Comparison of ENCODE assay signal across 22 cellular contexts in the genomic region with DNA sequence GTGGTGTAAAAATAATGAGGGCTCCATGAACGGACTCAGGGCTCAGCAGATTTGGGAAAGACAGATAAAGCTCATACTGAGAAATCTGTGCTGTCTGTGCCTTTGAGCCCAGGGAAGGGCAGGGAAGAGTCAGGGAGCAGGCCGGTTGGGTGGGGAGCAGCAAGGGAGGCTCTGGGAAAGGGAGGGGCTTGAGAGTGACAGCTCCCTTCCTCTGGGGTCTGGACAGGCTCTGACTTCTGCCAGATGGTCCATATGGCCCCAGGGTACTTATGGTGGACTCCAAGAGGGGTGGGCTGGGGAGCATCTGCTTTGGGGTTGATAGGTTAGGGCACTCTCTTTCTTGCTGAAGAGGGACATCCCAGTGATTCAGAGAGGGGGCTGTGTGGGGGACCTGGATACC. TPM values are rescaled to one million over a fixed set of nuclear protein-coding genes. Genes with fewer than 3 reads are reported as not detected.
DNase-seq lines count a peak whose midpoint lies in the region; ATAC-seq, FAIRE-seq and TF ChIP-seq lines count a peak whose summit lies in the region.
"Had no signal": no experiment of that assay in that cellular context is flagged by ENCODE, and none has a peak within 500 bp of the region (broad histone marks: within the 10 kb centered on the region; RNA-seq: fewer than 3 reads in every experiment).

No MANE protein-coding gene starts in this region.

- POLR2A ChIA-PET in endothelial cell of umbilical vein (lab: Charles Lee) = no interaction called here

- no peaks in the 10 kb centered on the region for H3K36me3 ChIP-seq in endothelial cell of umbilical vein (ENCODE audit: control insufficient read depth in 2 of 2, extremely low read depth in 1 of 2, insufficient read depth in 2 of 2, low read length in 2 of 2)
- no peaks in the 10 kb centered on the region for H3K36me3 ChIP-seq in osteoblast (ENCODE audit: insufficient read depth, low read length)
- H3K36me3 ChIP-seq: upper lobe of right lung had no signal

- H3K4me2 ChIP-seq in endothelial cell of umbilical vein (ENCODE audit: insufficient read depth, low read length) = peak overlapping the region; percentile 9
- H3K4me2 ChIP-seq in osteoblast (ENCODE audit: insufficient read depth, low read length) = peak overlapping the region; percentile 78
- H3K4me2 ChIP-seq: PC-9 had no signal

- CTCF ChIA-PET in endothelial cell of umbilical vein (lab: Charles Lee) = interaction anchor here (0.6 to 6.5 kb wide), 5 partner anchors 20 to 100 kb away, joined by 3 to 277 read pairs (median 7); partner anchors contain the start of genes FAM221B and TMEM8B

- H3K79me2 ChIP-seq in endothelial cell of umbilical vein (ENCODE audit: control insufficient read depth, insufficient read depth, low read length) = peaks cover 7% of the 10 kb centered on the region
- H3K79me2 ChIP-seq in osteoblast (ENCODE audit: insufficient read depth, low read length) = peaks cover 53% of the 10 kb centered on the region

- BruUV-seq in endothelial cell of umbilical vein (replicated peaks; lab: Mats Ljungman, UMichigan) = no TSS peak

- H4K20me1 ChIP-seq in endothelial cell of umbilical vein (replicated peaks; ENCODE audit: control insufficient read depth, extremely low read depth, insufficient read depth, low read length) = no peaks in the 10 kb centered on the region
- H4K20me1 ChIP-seq in osteoblast (ENCODE audit: insufficient read depth, low read length) = no peaks in the 10 kb centered on the region

- dilution Hi-C loops in endothelial cell of umbilical vein (cut with MboI; ENCODE audit: extremely low pct_ligation_motif_present, low sequenced_read_pairs) = no loop called here

- H2AFZ ChIP-seq in endothelial cell of umbilical vein (ENCODE audit: low read depth, low read length) (no peak overlapping the region), osteoblast (ENCODE audit: low read length) (peak overlapping the region; percentile 3)
- H2AFZ ChIP-seq: PC-9 had no signal

- peaks cover 40% of the 10 kb centered on the region for H3K4me1 ChIP-seq in endothelial cell of umbilical vein (ENCODE audit: control insufficient read depth, extremely low read depth, insufficient read depth, low read length)
- H3K4me1 ChIP-seq in osteoblast (ENCODE audit: insufficient read depth, low read length) = peaks cover 44% of the 10 kb centered on the region

- H3K9me1 ChIP-seq in endothelial cell of umbilical vein (replicated peaks; ENCODE audit: control insufficient read depth, extremely low read depth, insufficient read depth, low read length) = no peaks in the 10 kb centered on the region

- ATAC-seq in HG02759 (IDR thresholded peaks at IDR 0.05; ENCODE audit: unreplicated experiment) = no peak
- ATAC-seq: GM12878, upper lobe of right lung had no signal

- H3K9me3 ChIP-seq in endothelial cell of umbilical vein (replicated peaks; ENCODE audit: control insufficient read depth, insufficient read depth, low read length) (no peaks in the 10 kb centered on the region), osteoblast (ENCODE audit: low read depth, low read length) (no peaks in the 10 kb centered on the region)
- H3K9me3 ChIP-seq: upper lobe of right lung had no signal

- FAIRE-seq in endothelial cell of umbilical vein (lab: Jason Lieb, UNC) = no peak
- FAIRE-seq: frontal cortex, GM12878 had no signal

- H3K27me3 ChIP-seq in endothelial cell of umbilical vein (ENCODE audit: control insufficient read depth in 2 of 2, insufficient read depth in 2 of 2, low read length in 2 of 2) = no peaks in the 10 kb centered on the region
- no peaks in the 10 kb centered on the region for H3K27me3 ChIP-seq in osteoblast (ENCODE audit: insufficient read depth, low read length)
- H3K27me3 ChIP-seq: upper lobe of right lung had no signal

- H3K4me3 ChIP-seq in AG10803 (ENCODE audit: low read length) (peak overlapping the region; percentile 74), endothelial cell of umbilical vein (replicated peaks in 1 of 3; ENCODE audit: insufficient read depth in 1 of 3, low read depth in 1 of 3, low read length in 3 of 3) (no peak overlapping the region), osteoblast (ENCODE audit: insufficient read depth, low read length) (peak overlapping the region; percentile 74)
- H3K4me3 ChIP-seq: GM12878, PC-9, upper lobe of right lung had no signal

- DNase-seq in AG10803 (ENCODE audit: low read depth) (no peak), NCI-H82 (lab: John Stamatoyannopoulos, UW) (peak; percentile 80), endothelial cell of umbilical vein (ENCODE audit: low read depth, low spot score) (no peak), osteoblast (ENCODE audit: insufficient read length, low spot score, missing footprints) (peak; percentile 86), NCI-H187 treated with DMSO at 0.1 percent for 48 hours (lab: John Stamatoyannopoulos, UW) (no peak), MV-4-11 (lab: John Stamatoyannopoulos, UW) (no peak)
- DNase-seq in stimulated activated CD4-positive, alpha-beta T cell treated with anti-CD3 and anti-CD28 coated beads, Interleukin-2, amount 100 ng/mL, for 24 hours = no peak
- DNase-seq: activated B cell treated with CpG ODN at 0.5 μM for 24 hours; activated T-cell treated with anti-CD3 and anti-CD28 coated beads for 4 hours; NCI-H1105 treated with DMSO at 0.1 percent for 48 hours; NCI-H345; PC-9; stimulated activated CD8-positive, alpha-beta memory T cell treated with anti-CD3 and anti-CD28 coated beads, Interleukin-4, amount 100 ng/mL, for 48 hours; SW 1271; upper lobe of right lung had no signal

- TF ChIP-seq POLR2A in endothelial cell of umbilical vein (IDR thresholded peaks at IDR 0.05; ENCODE audit: low read depth, low read length) = no peak

- TF ChIP-seq CTCF in AG10803 (conservative IDR thresholded peaks at IDR 0.05; ENCODE audit: low read length) (no peak), endothelial cell of umbilical vein (IDR thresholded peaks at IDR 0.05; ENCODE audit: extremely low read depth in 1 of 2, insufficient read depth in 1 of 2, low read depth in 1 of 2, low read length in 2 of 2) (no peak), osteoblast (IDR thresholded peaks at IDR 0.05; ENCODE audit: extremely low read depth, low read depth, low read length) (no peak)

- H3K27ac ChIP-seq in endothelial cell of umbilical vein (ENCODE audit: insufficient read depth, low read depth, low read length) (no peak overlapping the region), osteoblast (ENCODE audit: low read depth, low read length) (no peak overlapping the region)
- H3K27ac ChIP-seq: PC-9 had no signal

- intact Hi-C loops in endothelial cell of umbilical vein (cut with micrococcal nuclease) = no loop called here

- no peak overlapping the region for H3K9ac ChIP-seq in endothelial cell of umbilical vein (replicated peaks; ENCODE audit: extremely low read depth, insufficient read depth, low read length)

RNA-seq across cellular contexts. Expression of gene NPR2, which starts 2.1 kb away (rescaled TPM):
- total RNA-seq in endothelial cell of umbilical vein = 25.6 and 28.7 TPM in 2 replicates
- polyA plus RNA-seq in endothelial cell of umbilical vein = 14.4 and 16.4 TPM in 2 replicates
- 24.6 and 25.9 TPM in 2 replicates for polyA plus RNA-seq in endothelial cell of umbilical vein (2011; cell fraction: cytosol; rRNA removed)
- 113 and 131 TPM in 2 replicates for polyA plus RNA-seq in endothelial cell of umbilical vein (2011; cell fraction: nucleus; rRNA removed)
- 32.5 and 38.4 TPM in 2 replicates for polyA plus RNA-seq in endothelial cell of umbilical vein (2012)
- polyA minus RNA-seq in endothelial cell of umbilical vein = 8.4 and 14.5 TPM in 2 replicates
- polyA minus RNA-seq in endothelial cell of umbilical vein (2011; cell fraction: cytosol; rRNA and poly(A)+ RNA removed) = 0.51 TPM
- 5.2 and 9.5 TPM in 2 replicates for polyA minus RNA-seq in endothelial cell of umbilical vein (2011; cell fraction: nucleus; rRNA and poly(A)+ RNA removed)
- 16.6 and 20.3 TPM in 2 replicates for total RNA-seq in osteoblast
- polyA plus RNA-seq: CD14-positive monocyte had no signal

RNA-seq across cellular contexts. Expression of gene SPAG8, which starts 18.6 kb away (rescaled TPM):
- 0.69 TPM in 1 of 2 replicates, not detected in the other for total RNA-seq in endothelial cell of umbilical vein
- 0.21 TPM in 2 replicates for polyA plus RNA-seq in endothelial cell of umbilical vein
- polyA plus RNA-seq in endothelial cell of umbilical vein (2011; cell fraction: cytosol; rRNA removed) = 0.13 and 0.14 TPM in 2 replicates
- 0.84 and 0.94 TPM in 2 replicates for polyA plus RNA-seq in endothelial cell of umbilical vein (2011; cell fraction: nucleus; rRNA removed)
- 0.12 and 0.62 TPM in 2 replicates for polyA plus RNA-seq in endothelial cell of umbilical vein (2012)
- not detected in 2 replicates for polyA minus RNA-seq in endothelial cell of umbilical vein
- not detected for polyA minus RNA-seq in endothelial cell of umbilical vein (2011; cell fraction: cytosol; rRNA and poly(A)+ RNA removed)
- 0.29 TPM in 1 of 2 replicates, not detected in the other for polyA minus RNA-seq in endothelial cell of umbilical vein (2011; cell fraction: nucleus; rRNA and poly(A)+ RNA removed)
- 0.88 and 2.2 TPM in 2 replicates for total RNA-seq in osteoblast

RNA-seq across cellular contexts. Expression of gene HINT2, which starts 21.4 kb away (rescaled TPM):
- total RNA-seq in endothelial cell of umbilical vein = 27.2 and 37.4 TPM in 2 replicates
- polyA plus RNA-seq in endothelial cell of umbilical vein = 41.6 and 42.1 TPM in 2 replicates
- 33.6 and 34.1 TPM in 2 replicates for polyA plus RNA-seq in endothelial cell of umbilical vein (2011; cell fraction: cytosol; rRNA removed)
- polyA plus RNA-seq in endothelial cell of umbilical vein (2011; cell fraction: nucleus; rRNA removed) = 14.6 and 19.0 TPM in 2 replicates
- 28.0 and 31.9 TPM in 2 replicates for polyA plus RNA-seq in endothelial cell of umbilical vein (2012)
- 9.0 and 9.8 TPM in 2 replicates for polyA minus RNA-seq in endothelial cell of umbilical vein
- polyA minus RNA-seq in endothelial cell of umbilical vein (2011; cell fraction: cytosol; rRNA and poly(A)+ RNA removed) = 6.8 TPM
- polyA minus RNA-seq in endothelial cell of umbilical vein (2011; cell fraction: nucleus; rRNA and poly(A)+ RNA removed) = 1.9 and 4.5 TPM in 2 replicates
- total RNA-seq in osteoblast = 17.0 and 17.4 TPM in 2 replicates

RNA-seq across cellular contexts. Expression of gene FAM221B, which starts 35.1 kb away (rescaled TPM):
- total RNA-seq in endothelial cell of umbilical vein (not detected in 2 replicates), osteoblast (not detected in 2 replicates)
- polyA plus RNA-seq in endothelial cell of umbilical vein = not detected in 2 replicates
- not detected in 2 replicates for polyA plus RNA-seq in endothelial cell of umbilical vein (2011; cell fraction: cytosol; rRNA removed)
- polyA plus RNA-seq in endothelial cell of umbilical vein (2011; cell fraction: nucleus; rRNA removed) = not detected in 2 replicates
- polyA plus RNA-seq in endothelial cell of umbilical vein (2012) = not detected in 2 replicates
- not detected in 2 replicates for polyA minus RNA-seq in endothelial cell of umbilical vein
- polyA minus RNA-seq in endothelial cell of umbilical vein (2011; cell fraction: cytosol; rRNA and poly(A)+ RNA removed) = not detected
- not detected in 2 replicates for polyA minus RNA-seq in endothelial cell of umbilical vein (2011; cell fraction: nucleus; rRNA and poly(A)+ RNA removed)
- total RNA-seq: activated B cell treated with CpG ODN at 0.5 μM for 24 hours, Daoy, frontal cortex, GM12878, mucosa of gallbladder, PC-9, posterior vena cava, upper lobe of right lung had no signal

RNA-seq across cellular contexts. Expression of gene TMEM8B, which starts 35.6 kb away (rescaled TPM):
- total RNA-seq in endothelial cell of umbilical vein = 2.5 and 2.9 TPM in 2 replicates
- polyA plus RNA-seq in endothelial cell of umbilical vein = 3.6 and 3.8 TPM in 2 replicates
- 2.0 and 2.5 TPM in 2 replicates for polyA plus RNA-seq in endothelial cell of umbilical vein (2011; cell fraction: cytosol; rRNA removed)
- polyA plus RNA-seq in endothelial cell of umbilical vein (2011; cell fraction: nucleus; rRNA removed) = 4.0 and 7.9 TPM in 2 replicates
- polyA plus RNA-seq in endothelial cell of umbilical vein (2012) = 3.5 and 6.7 TPM in 2 replicates
- polyA minus RNA-seq in endothelial cell of umbilical vein = 1.9 and 2.5 TPM in 2 replicates
- 2.5 TPM for polyA minus RNA-seq in endothelial cell of umbilical vein (2011; cell fraction: cytosol; rRNA and poly(A)+ RNA removed)
- 1.3 and 1.8 TPM in 2 replicates for polyA minus RNA-seq in endothelial cell of umbilical vein (2011; cell fraction: nucleus; rRNA and poly(A)+ RNA removed)
- total RNA-seq in osteoblast = 2.1 and 2.5 TPM in 2 replicates

Comparison
In these comparisons a context has a peak if more than half of its experiments do, and no peak if none do; other contexts are left out.
1. DNase-seq: peak in NCI-H82 (single experiment) and osteoblast (single experiment); none in AG10803 (single experiment), endothelial cell of umbilical vein (single experiment), NCI-H187 treated with DMSO at 0.1 percent for 48 hours (single experiment), stimulated activated CD4-positive, alpha-beta T cell treated with anti-CD3 and anti-CD28 coated beads, Interleukin-2, amount 100 ng/mL, for 24 hours (0 of 2) and MV-4-11 (single experiment).
2. H3K4me3 ChIP-seq: peak in AG10803 (single experiment) and osteoblast (single experiment); none in endothelial cell of umbilical vein (0 of 3).